ENCODE assay signal across 12 cellular contexts in genomic region chr16:85453-85782, GRCh38. TPM values are rescaled to one million over a fixed set of nuclear protein-coding genes. Genes with fewer than 3 reads are reported as not detected.
A peak's percentile ranks its signal among the peaks of the same experiment; 100 is the strongest.
DNase-seq lines count a peak whose midpoint lies in the region; ATAC-seq and TF ChIP-seq lines count a peak whose summit lies in the region.
"Had no signal": no experiment of that assay in that cellular context is flagged by ENCODE, and none has a peak within 500 bp of the region (broad histone marks: within the 10 kb centered on the region; RNA-seq: fewer than 3 reads in every experiment).

No MANE protein-coding gene starts in this region.

- peak overlapping the region; percentile 14 to 85 (median 74) for H3K27ac ChIP-seq in tibial nerve

- peaks cover 25% of the 10 kb centered on the region for H3K4me1 ChIP-seq in adipocyte (ENCODE audit: control insufficient read depth, insufficient read depth, low read length)
- peaks cover 0 to 60% (median 29%) of the 10 kb centered on the region in 4 donors for H3K4me1 ChIP-seq in tibial nerve
- H3K4me1 ChIP-seq: testis had no signal

- H3K9me3 Mint-ChIP-seq in activated naive CD4-positive, alpha-beta T cell treated with anti-CD3 and anti-CD28 coated beads, Interleukin-2, amount 50 U/mL, for 72 hours: no peaks in the 10 kb centered on the region
- H3K9me3 Mint-ChIP-seq in activated naive CD4-positive, alpha-beta T cell treated with anti-CD3 and anti-CD28 coated beads for 36 hours: no peaks in the 10 kb centered on the region
- H3K9me3 Mint-ChIP-seq: activated T-cell treated with anti-CD3 and anti-CD28 coated beads, Interleukin-2, amount 50 U/mL, for 4 hours had no signal

- no peaks in the 10 kb centered on the region for H3K27me3 ChIP-seq in adipocyte (replicated peaks; ENCODE audit: control insufficient read depth, insufficient read depth, low read length)
- H3K27me3 ChIP-seq in tibial nerve: no peaks in the 10 kb centered on the region
- H3K27me3 ChIP-seq: testis had no signal

- TF ChIP-seq POLR2A in tibial nerve (IDR thresholded peaks at IDR 0.05): no peak

- TF ChIP-seq EP300 in tibial nerve (IDR thresholded peaks at IDR 0.05): no peak

- DNase-seq in activated naive CD4-positive, alpha-beta T cell treated with anti-CD3 and anti-CD28 coated beads, Interleukin-2, amount 50 U/mL, for 72 hours (ENCODE audit: low spot score in 2 of 2): no peak
- DNase-seq in activated naive CD4-positive, alpha-beta T cell treated with anti-CD3 and anti-CD28 coated beads for 36 hours: no peak
- DNase-seq in adipocyte (ENCODE audit: low read depth) (no peak), lung microvascular endothelial cell (ENCODE audit: low read depth in 2 of 2) (peak; percentile 16 to 22), tibial nerve (ENCODE audit: low spot score in 2 of 2) (no peak), foreskin fibroblast (no peak), D341Med (ENCODE audit: low spot score) (no peak)
- DNase-seq: central memory CD4-positive, alpha-beta T cell; NCI-H2227 treated with DMSO at 0.1 percent for 48 hours; testis had no signal

- peaks cover 62% of the 10 kb centered on the region for H3K36me3 ChIP-seq in adipocyte (ENCODE audit: control insufficient read depth, insufficient read depth, low read length, severe bottlenecking)
- H3K36me3 ChIP-seq in tibial nerve: peaks cover 0 to 81% (median 22%) of the 10 kb centered on the region in 3 donors

- no peaks in the 10 kb centered on the region for H3K36me3 Mint-ChIP-seq in activated naive CD4-positive, alpha-beta T cell treated with anti-CD3 and anti-CD28 coated beads, Interleukin-2, amount 50 U/mL, for 72 hours
- peaks cover 13% of the 10 kb centered on the region for H3K36me3 Mint-ChIP-seq in activated naive CD4-positive, alpha-beta T cell treated with anti-CD3 and anti-CD28 coated beads for 36 hours (ENCODE audit: low read depth)

- TF ChIP-seq CTCF in tibial nerve (IDR thresholded peaks at IDR 0.05) (no peak), foreskin fibroblast (IDR thresholded peaks at IDR 0.05; ENCODE audit: low read depth, low read length) (no peak)

- no peaks in the 10 kb centered on the region for H3K9me3 ChIP-seq in adipocyte (ENCODE audit: control insufficient read depth, low read length)
- H3K9me3 ChIP-seq in tibial nerve: no peaks in the 10 kb centered on the region
- H3K9me3 ChIP-seq: testis had no signal

- WGBS in tibial nerve, 2 donors: 65 to 72% methylated on average over 13 to 16 of the region's 16 CpGs

- H3K9ac ChIP-seq in adipocyte (ENCODE audit: low read length): peak overlapping the region; percentile 52

- intact Hi-C loops in activated naive CD4-positive, alpha-beta T cell treated with anti-CD3 and anti-CD28 coated beads for 36 hours (cut with micrococcal nuclease): no loop called here

- no peaks in the 10 kb centered on the region for H3K27me3 Mint-ChIP-seq in activated naive CD4-positive, alpha-beta T cell treated with anti-CD3 and anti-CD28 coated beads for 36 hours (ENCODE audit: low read depth)

- peaks cover 28% of the 10 kb centered on the region for H3K4me1 Mint-ChIP-seq in activated naive CD4-positive, alpha-beta T cell treated with anti-CD3 and anti-CD28 coated beads for 36 hours (ENCODE audit: low read depth)

- no peak overlapping the region for H3K4me3 Mint-ChIP-seq in activated naive CD4-positive, alpha-beta T cell treated with anti-CD3 and anti-CD28 coated beads for 36 hours

- H3K4me3 ChIP-seq in adipocyte (ENCODE audit: low read length): no peak overlapping the region
- H3K4me3 ChIP-seq in tibial nerve: no peak overlapping the region
- H3K4me3 ChIP-seq in foreskin fibroblast (ENCODE audit: low read depth in 1 of 2, low read length in 2 of 2): no peak overlapping the region
- H3K4me3 ChIP-seq: testis had no signal

- ATAC-seq in activated naive CD4-positive, alpha-beta T cell treated with anti-CD3 and anti-CD28 coated beads, Interleukin-2, amount 50 U/mL, for 72 hours: no peak
- no peak for ATAC-seq in HG02981 (IDR thresholded peaks at IDR 0.05; ENCODE audit: unreplicated experiment)

- CTCF ChIA-PET in activated naive CD4-positive, alpha-beta T cell treated with anti-CD3 and anti-CD28 coated beads for 36 hours (lab: Charles Lee): interaction anchor here (1.0 to 4.5 kb wide), 3 partner anchors 10 to 32 kb away, joined by 3 to 44 read pairs (median 12); no protein-coding TSS in a partner anchor

- H3K27ac Mint-ChIP-seq in activated naive CD4-positive, alpha-beta T cell treated with anti-CD3 and anti-CD28 coated beads, Interleukin-2, amount 50 U/mL, for 72 hours: peak overlapping the region; percentile 89 to 92
- no peak overlapping the region for H3K27ac Mint-ChIP-seq in activated naive CD4-positive, alpha-beta T cell treated with anti-CD3 and anti-CD28 coated beads for 36 hours

RNA-seq across cellular contexts. Expression of gene MPG, which starts 7.4 kb away (rescaled TPM):
- total RNA-seq in activated naive CD4-positive, alpha-beta T cell treated with anti-CD3 and anti-CD28 coated beads, Interleukin-2, amount 50 U/mL, for 72 hours: 10 to 100 TPM; 32.6 to 65.6 TPM
- total RNA-seq in activated naive CD4-positive, alpha-beta T cell treated with anti-CD3 and anti-CD28 coated beads for 36 hours: 10 to 100 TPM; 38.6 to 38.8 TPM
- 186 and 202 TPM in 2 replicates for total RNA-seq in lung microvascular endothelial cell
- 100 to 1,000 TPM in 2 of 4 donors, 10 to 100 TPM in 2; 74.3 to 190 (median 115) TPM for total RNA-seq in tibial nerve

RNA-seq across cellular contexts. Expression of gene RHBDF1, which starts 13.0 kb away (rescaled TPM):
- under 1 TPM; 0.23 to 0.47 TPM for total RNA-seq in activated naive CD4-positive, alpha-beta T cell treated with anti-CD3 and anti-CD28 coated beads, Interleukin-2, amount 50 U/mL, for 72 hours
- under 1 TPM in 1 of 2 experiments, not detected in 1; 0.36 TPM for total RNA-seq in activated naive CD4-positive, alpha-beta T cell treated with anti-CD3 and anti-CD28 coated beads for 36 hours
- total RNA-seq in lung microvascular endothelial cell: 12.6 and 24.8 TPM in 2 replicates
- 100 to 1,000 TPM in 3 of 4 donors, 10 to 100 TPM in 1; 92.7 to 157 (median 137) TPM for total RNA-seq in tibial nerve

RNA-seq across cellular contexts. Expression of gene SNRNP25, which starts 31.8 kb away (rescaled TPM):
- total RNA-seq in activated naive CD4-positive, alpha-beta T cell treated with anti-CD3 and anti-CD28 coated beads, Interleukin-2, amount 50 U/mL, for 72 hours: 10 to 100 TPM; 47.6 to 53.4 TPM
- total RNA-seq in activated naive CD4-positive, alpha-beta T cell treated with anti-CD3 and anti-CD28 coated beads for 36 hours: 10 to 100 TPM; 38.0 to 38.6 TPM
- total RNA-seq in lung microvascular endothelial cell: 14.1 and 25.7 TPM in 2 replicates
- 10 to 100 TPM in 3 of 4 donors, 1 to 10 TPM in 1; 9.3 to 21.6 (median 15.7) TPM for total RNA-seq in tibial nerve

RNA-seq across cellular contexts. Expression of gene POLR3K, which starts 32.0 kb away (rescaled TPM):
- total RNA-seq in activated naive CD4-positive, alpha-beta T cell treated with anti-CD3 and anti-CD28 coated beads, Interleukin-2, amount 50 U/mL, for 72 hours: 10 to 100 TPM; 40.6 to 44.3 TPM
- total RNA-seq in activated naive CD4-positive, alpha-beta T cell treated with anti-CD3 and anti-CD28 coated beads for 36 hours: 10 to 100 TPM; 38.2 to 40.9 TPM
- total RNA-seq in lung microvascular endothelial cell: 4.6 and 5.2 TPM in 2 replicates
- total RNA-seq in tibial nerve: 1 to 10 TPM in 3 of 4 donors, under 1 TPM in 1; 0.66 to 8.6 (median 3.1) TPM

RNA-seq across cellular contexts. Expression of gene NPRL3, which starts 53.1 kb away (rescaled TPM):
- total RNA-seq in activated naive CD4-positive, alpha-beta T cell treated with anti-CD3 and anti-CD28 coated beads, Interleukin-2, amount 50 U/mL, for 72 hours: 10 to 100 TPM; 27.4 to 51.3 TPM
- total RNA-seq in activated naive CD4-positive, alpha-beta T cell treated with anti-CD3 and anti-CD28 coated beads for 36 hours: 10 to 100 TPM; 38.1 to 42.0 TPM
- total RNA-seq in lung microvascular endothelial cell (2.4 and 3.6 TPM in 2 replicates), tibial nerve (10 to 100 TPM; 32.1 to 40.8 (median 36.7) TPM)

Comparison
In these comparisons a context has a peak if more than half of its experiments do, and no peak if none do; other contexts are left out.
1. DNase-seq: peak in lung microvascular endothelial cell (2 of 2); none in activated naive CD4-positive, alpha-beta T cell treated with anti-CD3 and anti-CD28 coated beads, Interleukin-2, amount 50 U/mL, for 72 hours (0 of 2), activated naive CD4-positive, alpha-beta T cell treated with anti-CD3 and anti-CD28 coated beads for 36 hours (single experiment), adipocyte (single experiment), tibial nerve (0 of 2), foreskin fibroblast (0 of 2) and D341Med (single experiment).